Comparison of ENCODE assay signal across 2 cellular contexts in the genomic region with DNA sequence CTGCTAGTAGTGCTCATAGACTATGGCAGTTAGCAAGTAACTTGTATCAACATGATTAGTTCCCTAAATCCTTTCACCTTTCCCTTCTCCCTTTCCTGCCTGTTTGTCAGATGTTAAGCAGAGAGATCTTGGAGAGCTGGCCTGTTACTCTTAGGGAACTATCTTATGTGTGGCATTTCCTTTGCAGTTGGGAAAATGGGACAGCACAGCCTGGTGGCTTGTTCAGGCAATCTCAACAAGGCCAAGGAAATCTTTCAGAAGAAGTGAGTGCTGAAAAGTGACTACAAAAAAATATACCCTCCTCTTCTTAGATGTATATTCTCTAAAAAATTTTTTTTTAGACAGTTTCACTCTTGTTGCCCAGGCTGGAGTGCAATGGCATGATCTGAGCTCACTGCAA.
TF ChIP-seq lines count a peak whose summit lies in the region.

No MANE protein-coding gene starts in this region.

TF ChIP-seq in GM23338, 12 proteins besides CTCF, POLR2A, EP300 and RAD21:
- TF ChIP-seq POLR2AphosphoS5 (IDR thresholded peaks at IDR 0.05; ENCODE audit: low read depth) (no peak), EZH2phosphoT487 (IDR thresholded peaks at IDR 0.05; ENCODE audit: unreplicated experiment) (no peak), ZNF114 (CRISPR knock-in tag; IDR thresholded peaks at IDR 0.05) (no peak), EZH2 (IDR thresholded peaks at IDR 0.05; ENCODE audit: low read depth, unreplicated experiment) (no peak), STAT1 (IDR thresholded peaks at IDR 0.05; ENCODE audit: unreplicated experiment) (no peak), NANOG (IDR thresholded peaks at IDR 0.05; ENCODE audit: borderline replicate concordance) (no peak), JUNB (IDR thresholded peaks at IDR 0.05; ENCODE audit: unreplicated experiment) (no peak), ETS1 (IDR thresholded peaks at IDR 0.05) (no peak), CREB1 (CRISPR knock-in tag; IDR thresholded peaks at IDR 0.05; ENCODE audit: low read depth) (no peak)
- TF ChIP-seq, protein P1, sequence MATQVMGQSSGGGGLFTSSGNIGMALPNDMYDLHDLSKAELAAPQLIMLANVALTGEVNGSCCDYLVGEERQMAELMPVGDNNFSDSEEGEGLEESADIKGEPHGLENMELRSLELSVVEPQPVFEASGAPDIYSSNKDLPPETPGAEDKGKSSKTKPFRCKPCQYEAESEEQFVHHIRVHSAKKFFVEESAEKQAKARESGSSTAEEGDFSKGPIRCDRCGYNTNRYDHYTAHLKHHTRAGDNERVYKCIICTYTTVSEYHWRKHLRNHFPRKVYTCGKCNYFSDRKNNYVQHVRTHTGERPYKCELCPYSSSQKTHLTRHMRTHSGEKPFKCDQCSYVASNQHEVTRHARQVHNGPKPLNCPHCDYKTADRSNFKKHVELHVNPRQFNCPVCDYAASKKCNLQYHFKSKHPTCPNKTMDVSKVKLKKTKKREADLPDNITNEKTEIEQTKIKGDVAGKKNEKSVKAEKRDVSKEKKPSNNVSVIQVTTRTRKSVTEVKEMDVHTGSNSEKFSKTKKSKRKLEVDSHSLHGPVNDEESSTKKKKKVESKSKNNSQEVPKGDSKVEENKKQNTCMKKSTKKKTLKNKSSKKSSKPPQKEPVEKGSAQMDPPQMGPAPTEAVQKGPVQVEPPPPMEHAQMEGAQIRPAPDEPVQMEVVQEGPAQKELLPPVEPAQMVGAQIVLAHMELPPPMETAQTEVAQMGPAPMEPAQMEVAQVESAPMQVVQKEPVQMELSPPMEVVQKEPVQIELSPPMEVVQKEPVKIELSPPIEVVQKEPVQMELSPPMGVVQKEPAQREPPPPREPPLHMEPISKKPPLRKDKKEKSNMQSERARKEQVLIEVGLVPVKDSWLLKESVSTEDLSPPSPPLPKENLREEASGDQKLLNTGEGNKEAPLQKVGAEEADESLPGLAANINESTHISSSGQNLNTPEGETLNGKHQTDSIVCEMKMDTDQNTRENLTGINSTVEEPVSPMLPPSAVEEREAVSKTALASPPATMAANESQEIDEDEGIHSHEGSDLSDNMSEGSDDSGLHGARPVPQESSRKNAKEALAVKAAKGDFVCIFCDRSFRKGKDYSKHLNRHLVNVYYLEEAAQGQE (IDR thresholded peaks at IDR 0.05; ENCODE audit: unreplicated experiment): no peak
TF ChIP-seq in GM23338: peak in this region for 0.

TF ChIP-seq in GM12878, 131 proteins besides CTCF, POLR2A, EP300 and RAD21:
- TF ChIP-seq ZBTB11 (CRISPR knock-in tag; IDR thresholded peaks at IDR 0.05) (no peak), POLR2AphosphoS5 (IDR thresholded peaks at IDR 0.05; ENCODE audit: low read length) (no peak), TCF3 (IDR thresholded peaks at IDR 0.05; ENCODE audit: borderline replicate concordance, insufficient read depth, low read depth, low read length) (no peak), E2F4 (IDR thresholded peaks at IDR 0.05; ENCODE audit: low read depth, low read length) (no peak), TAF1 (IDR thresholded peaks at IDR 0.05; ENCODE audit: borderline replicate concordance, low read depth, low read length) (no peak), MTA2 (IDR thresholded peaks at IDR 0.05; ENCODE audit: low read depth) (no peak), NR2F1 (conservative IDR thresholded peaks at IDR 0.05) (no peak)
- TF ChIP-seq, protein P2, sequence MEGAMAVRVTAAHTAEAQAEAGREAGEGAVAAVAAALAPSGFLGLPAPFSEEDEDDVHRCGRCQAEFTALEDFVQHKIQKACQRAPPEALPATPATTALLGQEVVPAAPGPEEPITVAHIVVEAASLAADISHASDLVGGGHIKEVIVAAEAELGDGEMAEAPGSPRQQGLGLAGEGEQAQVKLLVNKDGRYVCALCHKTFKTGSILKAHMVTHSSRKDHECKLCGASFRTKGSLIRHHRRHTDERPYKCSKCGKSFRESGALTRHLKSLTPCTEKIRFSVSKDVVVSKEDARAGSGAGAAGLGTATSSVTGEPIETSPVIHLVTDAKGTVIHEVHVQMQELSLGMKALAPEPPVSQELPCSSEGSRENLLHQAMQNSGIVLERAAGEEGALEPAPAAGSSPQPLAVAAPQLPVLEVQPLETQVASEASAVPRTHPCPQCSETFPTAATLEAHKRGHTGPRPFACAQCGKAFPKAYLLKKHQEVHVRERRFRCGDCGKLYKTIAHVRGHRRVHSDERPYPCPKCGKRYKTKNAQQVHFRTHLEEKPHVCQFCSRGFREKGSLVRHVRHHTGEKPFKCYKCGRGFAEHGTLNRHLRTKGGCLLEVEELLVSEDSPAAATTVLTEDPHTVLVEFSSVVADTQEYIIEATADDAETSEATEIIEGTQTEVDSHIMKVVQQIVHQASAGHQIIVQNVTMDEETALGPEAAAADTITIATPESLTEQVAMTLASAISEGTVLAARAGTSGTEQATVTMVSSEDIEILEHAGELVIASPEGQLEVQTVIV (IDR thresholded peaks at IDR 0.05; ENCODE audit: borderline replicate concordance, partially characterized antibody): no peak
TF ChIP-seq in GM12878: peak in this region for 0.
